Comparison of ENCODE assay signal across 1 cellular context in the genomic region with DNA sequence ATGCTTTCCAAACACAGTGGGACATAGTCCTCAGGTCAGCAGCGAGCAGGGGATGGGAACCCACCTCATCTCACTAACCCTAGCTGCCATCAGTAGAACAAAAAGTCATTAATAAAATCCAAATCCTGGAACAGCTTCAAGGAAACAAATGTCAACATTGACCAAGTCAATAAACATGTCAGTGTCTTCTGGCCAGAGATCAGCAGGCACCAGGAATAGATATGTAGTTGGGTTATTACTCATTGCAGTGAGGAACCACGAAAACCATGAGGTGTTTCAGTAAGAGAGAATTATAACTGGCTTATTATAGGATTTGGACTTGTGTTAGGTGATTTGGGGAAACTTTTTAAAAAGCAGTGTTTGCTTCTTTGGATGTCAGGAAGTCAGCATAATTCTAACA.
TF ChIP-seq lines count a peak whose summit lies in the region.

No MANE protein-coding gene starts in this region.

TF ChIP-seq in K562, 482 proteins besides CTCF, POLR2A, EP300 and RAD21:
- peak; percentile 29 for TF ChIP-seq MEIS2 (IDR thresholded peaks at IDR 0.05; ENCODE audit: partially characterized antibody)
- TF ChIP-seq ZNF586 (CRISPR knock-in tag; conservative IDR thresholded peaks at IDR 0.05) = no peak
- no peak for TF ChIP-seq TCFL5 (CRISPR knock-in tag; conservative IDR thresholded peaks at IDR 0.05)
- TF ChIP-seq PBX2 (CRISPR knock-in tag; IDR thresholded peaks at IDR 0.05; ENCODE audit: low read depth) = no peak
- 0 out of 2 replicates have a peak, but pooled peaks have one; percentile 38 for TF ChIP-seq PBX2 (tag; conservative IDR thresholded peaks at IDR 0.05; ENCODE audit: low read depth)
